In the genomic region with DNA sequence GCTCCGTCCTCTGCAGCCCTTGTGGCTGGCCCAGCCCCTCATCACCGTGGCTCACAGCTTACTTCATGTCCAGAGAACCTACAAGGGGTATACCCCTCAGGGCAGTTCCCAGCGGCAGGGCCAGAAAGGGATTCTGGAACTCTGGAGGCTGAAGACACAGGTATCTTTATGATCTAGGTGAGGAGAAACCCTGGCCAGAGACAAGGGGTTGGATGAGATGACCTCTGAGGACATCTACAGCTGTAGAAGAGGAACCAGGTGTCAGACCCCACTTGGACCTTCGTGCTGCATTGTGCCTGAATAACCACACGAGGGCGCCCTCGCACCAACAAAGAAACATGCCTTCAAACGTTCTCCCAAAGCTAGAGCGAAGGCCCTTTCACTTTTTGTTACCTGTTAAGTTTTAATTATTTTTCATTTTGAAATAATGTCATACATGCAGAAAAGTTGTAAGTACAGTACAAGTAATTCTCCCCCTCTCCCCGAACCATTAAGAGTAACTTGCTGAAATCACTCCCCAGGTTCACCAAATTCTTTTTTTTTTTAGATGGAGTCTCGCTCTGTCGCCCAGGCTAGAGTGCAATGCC, we compare ENCODE assay signal across 1 cellular context.
TF ChIP-seq lines count a peak whose summit lies in the region.

No MANE protein-coding gene starts in this region.

TF ChIP-seq in IMR-90, 13 proteins besides CTCF, POLR2A, EP300 and RAD21 (continued from another document):
- TF ChIP-seq, protein P1, sequence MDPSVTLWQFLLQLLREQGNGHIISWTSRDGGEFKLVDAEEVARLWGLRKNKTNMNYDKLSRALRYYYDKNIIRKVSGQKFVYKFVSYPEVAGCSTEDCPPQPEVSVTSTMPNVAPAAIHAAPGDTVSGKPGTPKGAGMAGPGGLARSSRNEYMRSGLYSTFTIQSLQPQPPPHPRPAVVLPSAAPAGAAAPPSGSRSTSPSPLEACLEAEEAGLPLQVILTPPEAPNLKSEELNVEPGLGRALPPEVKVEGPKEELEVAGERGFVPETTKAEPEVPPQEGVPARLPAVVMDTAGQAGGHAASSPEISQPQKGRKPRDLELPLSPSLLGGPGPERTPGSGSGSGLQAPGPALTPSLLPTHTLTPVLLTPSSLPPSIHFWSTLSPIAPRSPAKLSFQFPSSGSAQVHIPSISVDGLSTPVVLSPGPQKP (IDR thresholded peaks at IDR 0.05; ENCODE audit: borderline replicate concordance, low read depth, low read length): no peak
- TF ChIP-seq FOS (IDR thresholded peaks at IDR 0.05; ENCODE audit: low read depth, low read length): no peak
